9 cellular contexts compared by ENCODE assay signal in the genomic region with DNA sequence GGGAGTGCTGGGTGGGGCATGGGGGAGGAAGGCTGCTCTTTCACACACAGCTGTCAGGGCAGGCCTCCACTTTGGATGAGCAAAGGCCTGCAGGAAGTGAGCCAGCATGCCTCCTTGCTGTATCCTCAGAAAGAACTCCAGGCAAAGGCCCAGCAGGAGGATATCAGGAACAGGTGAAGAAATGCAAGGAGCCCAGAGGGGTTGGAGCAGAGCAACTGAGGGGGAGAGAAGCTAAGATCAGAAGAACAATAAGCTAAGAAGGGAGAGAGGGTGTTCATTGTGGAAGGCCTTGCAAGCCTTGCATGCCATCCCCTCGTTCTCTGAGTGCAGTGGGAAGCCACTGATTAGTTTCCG.
DNase-seq lines count a peak whose midpoint lies in the region; TF ChIP-seq lines count a peak whose summit lies in the region.
"Had no signal": no experiment of that assay in that cellular context is flagged by ENCODE, and none has a peak within 500 bp of the region (broad histone marks: within the 10 kb centered on the region; RNA-seq: fewer than 3 reads in every experiment).

No MANE protein-coding gene starts in this region.

- H3K4me3 ChIP-seq in GM23248, result no peak overlapping the region
- no peak overlapping the region for H3K4me3 ChIP-seq in fibroblast of pulmonary artery (replicated peaks; ENCODE audit: low read depth, low read length)
- no peak overlapping the region for H3K4me3 ChIP-seq in osteoblast (ENCODE audit: insufficient read depth, low read length)

- WGBS in GM23248 (ENCODE audit: low coverage in 1 of 2, low lambda C conversion rate in 2 of 2, missing lambda C conversion rate in 2 of 2), 2 experiments, result 94 to 100% methylated on average over 1 to 2 of the region's 2 CpGs

- H3K36me3 ChIP-seq in GM23248 (ENCODE audit: low read depth) (peaks cover 5% of the 10 kb centered on the region; the same call in 1 of the 2 replicates), osteoblast (ENCODE audit: insufficient read depth, low read length) (no peaks in the 10 kb centered on the region)

- H3K9me2 ChIP-seq in GM23248 (ENCODE audit: insufficient read depth), result no peaks in the 10 kb centered on the region

- no peak overlapping the region for H2AFZ ChIP-seq in GM23248
- no peak overlapping the region for H2AFZ ChIP-seq in osteoblast (ENCODE audit: low read length)

- H3K9ac ChIP-seq in GM23248, result no peak overlapping the region

- peaks cover 98% of the 10 kb centered on the region for H3K79me2 ChIP-seq in GM23248 (ENCODE audit: insufficient read depth)
- peaks cover 76% of the 10 kb centered on the region for H3K79me2 ChIP-seq in osteoblast (ENCODE audit: insufficient read depth, low read length)

- H4K20me1 ChIP-seq in GM23248 (ENCODE audit: insufficient read depth), result no peaks in the 10 kb centered on the region; the same call in 1 of the 2 replicates
- H4K20me1 ChIP-seq in osteoblast (ENCODE audit: insufficient read depth, low read length), result peaks cover 19% of the 10 kb centered on the region

- peaks cover 20% of the 10 kb centered on the region for H3K4me1 ChIP-seq in GM23248 (ENCODE audit: insufficient read depth)
- peaks cover 22% of the 10 kb centered on the region for H3K4me1 ChIP-seq in osteoblast (ENCODE audit: insufficient read depth, low read length)

- peak; percentile 23 for DNase-seq in GM23248
- peak; percentile 82 for DNase-seq in NCI-H82 (lab: John Stamatoyannopoulos, UW)
- peak; percentile 39 for DNase-seq in fibroblast of pulmonary artery (ENCODE audit: low read depth)
- no peak for DNase-seq in osteoblast (ENCODE audit: insufficient read length, low spot score, missing footprints)
- DNase-seq in cerebellum (ENCODE audit: low spot score), result no peak
- DNase-seq in stimulated activated CD4-positive, alpha-beta T cell treated with anti-CD3 and anti-CD28 coated beads, Interleukin-4, amount 100 ng/mL, for 4 hours, result no peak
- no peak for DNase-seq in ACHN
- no peak for DNase-seq in NCI-H2171 (lab: John Stamatoyannopoulos, UW)
- DNase-seq: cerebellar nuclear complex had no signal

- H3K27ac ChIP-seq in GM23248, result no peak overlapping the region
- H3K27ac ChIP-seq in osteoblast (ENCODE audit: low read depth, low read length), result no peak overlapping the region

- no peak for TF ChIP-seq CTCF in fibroblast of pulmonary artery (IDR thresholded peaks at IDR 0.05; ENCODE audit: low read length, missing control alignments)
- no peak for TF ChIP-seq CTCF in osteoblast (IDR thresholded peaks at IDR 0.05; ENCODE audit: extremely low read depth, low read depth, low read length)

- in situ Hi-C loops in GM23248 (cut with MboI) (no loop called here), ACHN (cut with HindIII; ENCODE audit: low pct_ligation_motif_present, low pct_unique_long_range_greater_than_20kb, low sequenced_read_pairs) (no loop called here)

- no peaks in the 10 kb centered on the region for H3K27me3 ChIP-seq in GM23248 (replicated peaks; ENCODE audit: insufficient read depth)
- no peaks in the 10 kb centered on the region for H3K27me3 ChIP-seq in osteoblast (ENCODE audit: insufficient read depth, low read length)

- 0 out of 2 replicates have a peak, but pooled peaks cover 3% of the 10 kb centered on the region for H3F3A ChIP-seq in GM23248 (ENCODE audit: insufficient read depth)

- H3K9me3 ChIP-seq in GM23248 (ENCODE audit: low read depth) (no peaks in the 10 kb centered on the region), osteoblast (ENCODE audit: low read depth, low read length) (no peaks in the 10 kb centered on the region)

- H3K4me2 ChIP-seq in GM23248 (ENCODE audit: unreplicated experiment) (no peak overlapping the region), osteoblast (ENCODE audit: insufficient read depth, low read length) (peak overlapping the region; percentile 8)

Comparison
In these comparisons a context has a peak if more than half of its experiments do, and no peak if none do; other contexts are left out.
1. DNase-seq: peak in GM23248 (single experiment), NCI-H82 (single experiment) and fibroblast of pulmonary artery (single experiment); none in osteoblast (single experiment), cerebellum (single experiment), stimulated activated CD4-positive, alpha-beta T cell treated with anti-CD3 and anti-CD28 coated beads, Interleukin-4, amount 100 ng/mL, for 4 hours (0 of 2), ACHN (single experiment) and NCI-H2171 (single experiment).